ENCODE assay signal across 8 cellular contexts in the genomic region with DNA sequence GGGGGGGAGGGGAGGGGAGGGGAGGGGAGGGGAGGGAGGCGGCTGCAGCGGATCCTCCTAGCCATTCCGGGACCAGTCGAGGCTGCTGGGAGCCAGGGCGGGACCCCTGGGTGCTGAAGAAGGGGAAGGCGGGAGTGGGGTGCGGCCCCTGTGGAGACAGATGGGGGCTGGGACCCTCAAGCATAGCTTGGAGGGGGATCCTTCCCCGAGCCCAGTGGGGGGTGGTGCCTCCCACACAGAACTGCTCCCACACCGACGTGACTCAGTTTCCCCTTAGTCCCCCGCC. TPM values are rescaled to one million over a fixed set of nuclear protein-coding genes. Genes with fewer than 3 reads are reported as not detected.
A peak's percentile ranks its signal among the peaks of the same experiment; 100 is the strongest.
DNase-seq lines count a peak whose midpoint lies in the region; ATAC-seq, FAIRE-seq and TF ChIP-seq lines count a peak whose summit lies in the region.

No MANE protein-coding gene starts in this region.

- no peak for TF ChIP-seq POLR2A in tibial nerve (IDR thresholded peaks at IDR 0.05)

- no peaks in the 10 kb centered on the region for H3K9me3 ChIP-seq in astrocyte (ENCODE audit: insufficient read depth, low read depth, low read length)
- H3K9me3 ChIP-seq in lower lobe of right lung, result no peaks in the 10 kb centered on the region
- no peaks in the 10 kb centered on the region for H3K9me3 ChIP-seq in tibial nerve

- ATAC-seq in lower lobe of right lung, result peak in 1 of 2 donors; percentile 0

- no peaks in the 10 kb centered on the region for H3K9me3 Mint-ChIP-seq in activated CD4-positive, alpha-beta T cell treated with anti-CD3 and anti-CD28 coated beads, Interleukin-2, amount 10 ng/mL, durations not matched to agents 24 days and 14 days
- no peaks in the 10 kb centered on the region for H3K9me3 Mint-ChIP-seq in astrocyte (ENCODE audit: unreplicated experiment)

- peaks cover 21% of the 10 kb centered on the region for H3K27me3 Mint-ChIP-seq in activated CD4-positive, alpha-beta T cell treated with anti-CD3 and anti-CD28 coated beads, Interleukin-2, amount 10 ng/mL, durations not matched to agents 24 days and 14 days
- no peaks in the 10 kb centered on the region for H3K27me3 Mint-ChIP-seq in astrocyte (ENCODE audit: low read depth, unreplicated experiment)

- H3K79me2 ChIP-seq in astrocyte (ENCODE audit: insufficient read depth, low read length), result peaks cover 54% of the 10 kb centered on the region

- peak overlapping the region; percentile 89 for H3K4me3 Mint-ChIP-seq in activated CD4-positive, alpha-beta T cell treated with anti-CD3 and anti-CD28 coated beads, Interleukin-2, amount 10 ng/mL, durations not matched to agents 24 days and 14 days
- peak overlapping the region; percentile 57 for H3K4me3 Mint-ChIP-seq in astrocyte (ENCODE audit: unreplicated experiment)

- no peak for DNase-seq in activated CD4-positive, alpha-beta T cell treated with anti-CD3 and anti-CD28 coated beads, Interleukin-2, amount 10 ng/mL, durations not matched to agents 24 days and 14 days
- no peak for DNase-seq in activated CD4-positive, alpha-beta T cell treated with anti-CD3 and anti-CD28 coated beads for 48 hours
- DNase-seq in astrocyte (ENCODE audit: low read depth) (no peak), lower lobe of right lung (no peak), tibial nerve (ENCODE audit: low spot score in 2 of 2) (no peak), EL (no peak), epidermal melanocyte (ENCODE audit: insufficient read length, low spot score) (no peak), T1000 (lab: John Stamatoyannopoulos, UW) (no peak)

- peaks cover 16% of the 10 kb centered on the region for H3K36me3 ChIP-seq in astrocyte (ENCODE audit: insufficient read depth, low read length)
- peaks cover 4% of the 10 kb centered on the region for H3K36me3 ChIP-seq in lower lobe of right lung
- peaks cover 0 to 6% (median 0%) of the 10 kb centered on the region in 3 donors for H3K36me3 ChIP-seq in tibial nerve

- no peak overlapping the region for H3K27ac Mint-ChIP-seq in activated CD4-positive, alpha-beta T cell treated with anti-CD3 and anti-CD28 coated beads, Interleukin-2, amount 10 ng/mL, durations not matched to agents 24 days and 14 days
- no peak overlapping the region for H3K27ac Mint-ChIP-seq in astrocyte (ENCODE audit: unreplicated experiment)

- peaks cover 36% of the 10 kb centered on the region for H3K4me1 Mint-ChIP-seq in activated CD4-positive, alpha-beta T cell treated with anti-CD3 and anti-CD28 coated beads, Interleukin-2, amount 10 ng/mL, durations not matched to agents 24 days and 14 days
- peaks cover 42% of the 10 kb centered on the region for H3K4me1 Mint-ChIP-seq in astrocyte (ENCODE audit: low read depth, unreplicated experiment)

- H3K4me2 ChIP-seq in astrocyte (ENCODE audit: low read length), result peak overlapping the region; percentile 96

- 0% methylated on average over 2 to 5 of the region's 11 CpGs for WGBS in tibial nerve, 2 donors

- no peak for TF ChIP-seq CTCF in astrocyte (IDR thresholded peaks at IDR 0.05; ENCODE audit: insufficient read depth, low read depth, low read length)
- no peak for TF ChIP-seq CTCF in lower lobe of right lung (IDR thresholded peaks at IDR 0.05)
- TF ChIP-seq CTCF in tibial nerve (IDR thresholded peaks at IDR 0.05), result no peak

- no peak overlapping the region for H2AFZ ChIP-seq in astrocyte (ENCODE audit: low read depth, low read length)

- FAIRE-seq in astrocyte (lab: Jason Lieb, UNC), result no peak

- H3K27me3 ChIP-seq in astrocyte (ENCODE audit: insufficient read depth, low read length) (no peaks in the 10 kb centered on the region), lower lobe of right lung (ENCODE audit: low read depth) (no peaks in the 10 kb centered on the region), tibial nerve (no peaks in the 10 kb centered on the region)

- H3K9ac ChIP-seq in astrocyte (ENCODE audit: low read length), result peak overlapping the region; percentile 89

- H3K27ac ChIP-seq in astrocyte (ENCODE audit: low read depth, low read length) (peak overlapping the region; percentile 77), lower lobe of right lung (peak overlapping the region; percentile 87), tibial nerve (peak overlapping the region; percentile 78 to 97 (median 91))

- peaks cover 8% of the 10 kb centered on the region for H3K36me3 Mint-ChIP-seq in activated CD4-positive, alpha-beta T cell treated with anti-CD3 and anti-CD28 coated beads, Interleukin-2, amount 10 ng/mL, durations not matched to agents 24 days and 14 days (ENCODE audit: low read depth)
- peaks cover 4% of the 10 kb centered on the region for H3K36me3 Mint-ChIP-seq in astrocyte (ENCODE audit: low read depth, unreplicated experiment)

- H3K4me3 ChIP-seq in astrocyte (ENCODE audit: insufficient read depth, low read depth, low read length) (peak overlapping the region; percentile 68), lower lobe of right lung (peak overlapping the region; percentile 71), tibial nerve (peak overlapping the region; percentile 46 to 92 (median 66))

- H4K20me1 ChIP-seq in astrocyte (ENCODE audit: insufficient read depth, low read length), result peaks cover 32% of the 10 kb centered on the region

- intact Hi-C loops in activated CD4-positive, alpha-beta T cell treated with anti-CD3 and anti-CD28 coated beads, Interleukin-2, amount 10 ng/mL, durations not matched to agents 24 days and 14 days (cut with micrococcal nuclease), result loop anchor here (1.0 to 2.0 kb wide), 7 partner anchors 18 to 362 kb away; a partner anchor contains a TSS
- intact Hi-C loops in lower lobe of right lung (cut with DNase I), result no loop called here

- peaks cover 65% of the 10 kb centered on the region for H3K4me1 ChIP-seq in astrocyte (ENCODE audit: insufficient read depth, low read length)
- peaks cover 60% of the 10 kb centered on the region for H3K4me1 ChIP-seq in lower lobe of right lung
- peaks cover 0 to 77% (median 49%) of the 10 kb centered on the region in 4 donors for H3K4me1 ChIP-seq in tibial nerve

- no peak for TF ChIP-seq EP300 in tibial nerve (IDR thresholded peaks at IDR 0.05)

RNA-seq across cellular contexts. Expression of a gene that starts 0.5 kb away (rescaled TPM):
- total RNA-seq in activated CD4-positive, alpha-beta T cell treated with anti-CD3 and anti-CD28 coated beads, Interleukin-2, amount 10 ng/mL, durations not matched to agents 24 days and 14 days, result 64.9 and 65.3 TPM in 2 replicates
- total RNA-seq in astrocyte (590 and 591 TPM in 2 replicates), lower lobe of right lung (47.1 TPM), tibial nerve (100 to 1,000 TPM in 1 of 4 donors, 10 to 100 TPM in 3; 78.0 to 138 (median 89.9) TPM)

RNA-seq across cellular contexts. Expression of a gene that starts 12.7 kb away (rescaled TPM):
- total RNA-seq in activated CD4-positive, alpha-beta T cell treated with anti-CD3 and anti-CD28 coated beads, Interleukin-2, amount 10 ng/mL, durations not matched to agents 24 days and 14 days, result 4.5 and 5.2 TPM in 2 replicates
- total RNA-seq in astrocyte, result 15.6 and 16.3 TPM in 2 replicates
- total RNA-seq in lower lobe of right lung, result 76.5 TPM
- total RNA-seq in tibial nerve, result 10 to 100 TPM in 3 of 4 donors, 1 to 10 TPM in 1; 7.8 to 20.1 (median 11.5) TPM

RNA-seq across cellular contexts. Expression of a gene that starts 19.8 kb away (rescaled TPM):
- 157 and 172 TPM in 2 replicates for total RNA-seq in activated CD4-positive, alpha-beta T cell treated with anti-CD3 and anti-CD28 coated beads, Interleukin-2, amount 10 ng/mL, durations not matched to agents 24 days and 14 days
- total RNA-seq in astrocyte (92.5 and 99.5 TPM in 2 replicates), lower lobe of right lung (69.4 TPM), tibial nerve (100 to 1,000 TPM in 2 of 4 donors, 10 to 100 TPM in 2; 85.3 to 139 (median 105) TPM)

RNA-seq across cellular contexts. Expression of a gene that starts 23.5 kb away (rescaled TPM):
- 22.0 and 23.5 TPM in 2 replicates for total RNA-seq in activated CD4-positive, alpha-beta T cell treated with anti-CD3 and anti-CD28 coated beads, Interleukin-2, amount 10 ng/mL, durations not matched to agents 24 days and 14 days
- total RNA-seq in astrocyte (350 and 371 TPM in 2 replicates), lower lobe of right lung (23.1 TPM), tibial nerve (100 to 1,000 TPM in 3 of 4 donors, 10 to 100 TPM in 1; 89.8 to 139 (median 111) TPM)

RNA-seq across cellular contexts. Expression of a gene that starts 50.3 kb away (rescaled TPM):
- 13.6 TPM in 2 replicates for total RNA-seq in activated CD4-positive, alpha-beta T cell treated with anti-CD3 and anti-CD28 coated beads, Interleukin-2, amount 10 ng/mL, durations not matched to agents 24 days and 14 days
- total RNA-seq in astrocyte (9.9 TPM in 2 replicates), lower lobe of right lung (1.7 TPM), tibial nerve (10 to 100 TPM in 1 of 4 donors, 1 to 10 TPM in 3; 5.1 to 11.2 (median 7.5) TPM)
